In the genomic region with DNA sequence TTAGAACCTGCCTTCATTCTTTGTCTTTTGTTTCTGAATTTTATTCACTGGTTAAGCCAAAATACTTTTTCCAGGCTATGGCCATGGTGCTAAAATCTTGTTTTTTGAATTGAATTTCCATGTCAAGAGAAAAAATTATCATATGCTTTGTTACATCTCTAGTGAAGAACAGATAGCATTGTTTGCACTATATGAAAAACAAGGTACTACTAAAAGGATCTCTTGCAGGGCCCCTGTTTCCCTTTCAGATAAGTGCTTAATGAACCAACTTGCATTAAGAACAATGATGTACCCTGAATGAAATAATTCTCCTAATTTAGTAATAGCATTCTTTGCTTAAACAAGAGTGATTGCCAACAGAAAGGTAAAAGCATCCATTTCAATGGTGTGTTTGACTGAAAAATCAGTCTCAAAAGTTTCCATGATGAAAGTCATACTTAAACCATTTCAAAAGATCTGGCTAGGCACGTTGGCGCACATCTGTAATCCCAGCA, we compare ENCODE assay signal across 14 cellular contexts. TPM values are rescaled to one million over a fixed set of nuclear protein-coding genes. Genes with fewer than 3 reads are reported as not detected.
DNase-seq lines count a peak whose midpoint lies in the region; ATAC-seq and TF ChIP-seq lines count a peak whose summit lies in the region.
"Had no signal": no experiment of that assay in that cellular context is flagged by ENCODE, and none has a peak within 500 bp of the region (broad histone marks: within the 10 kb centered on the region; RNA-seq: fewer than 3 reads in every experiment).

No MANE protein-coding gene starts in this region.

- H3K9me3 ChIP-seq in left ventricle myocardium inferior (replicated peaks), result no peaks in the 10 kb centered on the region
- H3K9me3 ChIP-seq: BLaER1 had no signal

- no peaks in the 10 kb centered on the region for H3K27me3 ChIP-seq in left ventricle myocardium inferior (ENCODE audit: low read depth)
- H3K27me3 ChIP-seq: BLaER1 had no signal

- DNase-seq in left ventricle myocardium inferior, result no peak
- DNase-seq in Right ventricle myocardium inferior (ENCODE audit: missing footprints), result no peak
- DNase-seq in activated naive CD8-positive, alpha-beta T cell treated with anti-CD3 and anti-CD28 coated beads, Interleukin-2, amount 50 U/mL, for 24 hours, result no peak
- no peak for DNase-seq in naive thymus-derived CD8-positive, alpha-beta T cell
- DNase-seq in NCI-H446 (lab: John Stamatoyannopoulos, UW), result no peak
- DNase-seq in NCI-H1092 (lab: John Stamatoyannopoulos, UW), result no peak
- no peak for DNase-seq in SW480 (ENCODE audit: low spot score)
- DNase-seq: NCI-H1417, trophoblast cell had no signal

- POLR2A ChIA-PET in naive thymus-derived CD8-positive, alpha-beta T cell (lab: Charles Lee), result interaction anchor here (1.0 kb wide), 1 partner anchor 9 kb away, joined by 3 read pairs; a partner anchor contains a TSS

- H3K36me3 ChIP-seq in left ventricle myocardium inferior, result peaks cover 60% of the 10 kb centered on the region

- peak overlapping the region; percentile 74 for H3K27ac Mint-ChIP-seq in activated naive CD8-positive, alpha-beta T cell treated with anti-CD3 and anti-CD28 coated beads, Interleukin-2, amount 50 U/mL, for 24 hours
- H3K27ac Mint-ChIP-seq in naive thymus-derived CD8-positive, alpha-beta T cell, result peak overlapping the region in 9 of 10 donors; percentile 55 to 100 (median 82)

- H3K4me3 ChIP-seq in left ventricle myocardium inferior, result peak overlapping the region; percentile 98
- H3K4me3 ChIP-seq: BLaER1 had no signal

- peaks cover 75% of the 10 kb centered on the region for H3K4me1 Mint-ChIP-seq in activated naive CD8-positive, alpha-beta T cell treated with anti-CD3 and anti-CD28 coated beads, Interleukin-2, amount 50 U/mL, for 24 hours
- H3K4me1 Mint-ChIP-seq in naive thymus-derived CD8-positive, alpha-beta T cell, result peaks cover 31 to 88% (median 82%) of the 10 kb centered on the region in 4 donors

- H3K27me3 Mint-ChIP-seq in activated naive CD8-positive, alpha-beta T cell treated with anti-CD3 and anti-CD28 coated beads, Interleukin-2, amount 50 U/mL, for 24 hours, result no peaks in the 10 kb centered on the region
- H3K27me3 Mint-ChIP-seq in naive thymus-derived CD8-positive, alpha-beta T cell, result no peaks in the 10 kb centered on the region

- peaks cover 94% of the 10 kb centered on the region for H3K4me1 ChIP-seq in left ventricle myocardium inferior

- peak overlapping the region; percentile 100 for H3K27ac ChIP-seq in left ventricle myocardium inferior (replicated peaks)
- H3K27ac ChIP-seq: BLaER1, VCaP had no signal

- H3K4me3 Mint-ChIP-seq in activated naive CD8-positive, alpha-beta T cell treated with anti-CD3 and anti-CD28 coated beads, Interleukin-2, amount 50 U/mL, for 24 hours, result no peak overlapping the region
- peak overlapping the region in 3 of 10 donors; percentile 16 to 55 (median 31) for H3K4me3 Mint-ChIP-seq in naive thymus-derived CD8-positive, alpha-beta T cell

- no peaks in the 10 kb centered on the region for H3K9me3 Mint-ChIP-seq in activated naive CD8-positive, alpha-beta T cell treated with anti-CD3 and anti-CD28 coated beads, Interleukin-2, amount 50 U/mL, for 24 hours
- H3K9me3 Mint-ChIP-seq in naive thymus-derived CD8-positive, alpha-beta T cell, result no peaks in the 10 kb centered on the region
- H3K9me3 Mint-ChIP-seq: neural crest cell had no signal

- no peak for TF ChIP-seq CTCF in left ventricle myocardium inferior (IDR thresholded peaks at IDR 0.05; ENCODE audit: borderline replicate concordance)

- H3K36me3 Mint-ChIP-seq in activated naive CD8-positive, alpha-beta T cell treated with anti-CD3 and anti-CD28 coated beads, Interleukin-2, amount 50 U/mL, for 24 hours (ENCODE audit: low read depth), result peaks cover 57% of the 10 kb centered on the region
- H3K36me3 Mint-ChIP-seq in naive thymus-derived CD8-positive, alpha-beta T cell, result peaks cover 26 to 58% (median 50%) of the 10 kb centered on the region in 3 donors

- no peak for ATAC-seq in Right ventricle myocardium inferior
- no peak for ATAC-seq in activated naive CD8-positive, alpha-beta T cell treated with anti-CD3 and anti-CD28 coated beads, Interleukin-2, amount 50 U/mL, for 24 hours
- ATAC-seq in naive thymus-derived CD8-positive, alpha-beta T cell, result no peak
- ATAC-seq in GM19463 (IDR thresholded peaks at IDR 0.05; ENCODE audit: unreplicated experiment), result no peak

- intact Hi-C loops in left ventricle myocardium inferior (cut with micrococcal nuclease) (no loop called here), Right ventricle myocardium inferior (cut with DNase I) (no loop called here)

RNA-seq across cellular contexts. Expression of a gene that starts 4.3 kb away (rescaled TPM):
- total RNA-seq in left ventricle myocardium inferior, result 176 TPM
- 180 TPM for total RNA-seq in Right ventricle myocardium inferior
- 100 to 1,000 TPM; 184 to 194 TPM for total RNA-seq in naive thymus-derived CD8-positive, alpha-beta T cell
- polyA plus RNA-seq in naive thymus-derived CD8-positive, alpha-beta T cell, result 100 to 1,000 TPM; 828 to 956 (median 830) TPM

RNA-seq across cellular contexts. Expression of a gene that starts 10.1 kb away (rescaled TPM):
- total RNA-seq in left ventricle myocardium inferior (2,410 TPM), Right ventricle myocardium inferior (2,252 TPM)
- total RNA-seq in naive thymus-derived CD8-positive, alpha-beta T cell, result 100 to 1,000 TPM; 432 to 443 TPM
- 1,000 to 10,000 TPM; 2,292 to 2,558 (median 2,421) TPM for polyA plus RNA-seq in naive thymus-derived CD8-positive, alpha-beta T cell

RNA-seq across cellular contexts. Expression of a gene that starts 37.9 kb away (rescaled TPM):
- total RNA-seq in left ventricle myocardium inferior (667 TPM), Right ventricle myocardium inferior (611 TPM)
- 1 to 10 TPM; 5.5 to 5.6 TPM for total RNA-seq in naive thymus-derived CD8-positive, alpha-beta T cell
- polyA plus RNA-seq in naive thymus-derived CD8-positive, alpha-beta T cell, result 1 to 10 TPM in 1 of 3 donors, under 1 TPM in 2; 0.52 to 1.5 (median 0.88) TPM
- total RNA-seq: endothelial cell of umbilical vein had no signal

Comparison
In these comparisons a context has a peak if more than half of its experiments do, and no peak if none do; other contexts are left out.
1. RNA of a gene that starts 37.9 kb away (total RNA-seq): 667 TPM in left ventricle myocardium inferior (single experiment) and 611 TPM in Right ventricle myocardium inferior (single experiment); 5.5 to 5.6 TPM in naive thymus-derived CD8-positive, alpha-beta T cell; every median in the first group is over 10 times any median in the second.